Comparison of ENCODE assay signal across 10 cellular contexts in genomic region chr7:29866490-29866930, GRCh38.
DNase-seq lines count a peak whose midpoint lies in the region; ATAC-seq and TF ChIP-seq lines count a peak whose summit lies in the region.
"Had no signal": no experiment of that assay in that cellular context is flagged by ENCODE, and none has a peak within 500 bp of the region (broad histone marks: within the 10 kb centered on the region; RNA-seq: fewer than 3 reads in every experiment).

No MANE protein-coding gene starts in this region.

- no peak overlapping the region for H4K5ac ChIP-seq in H9 (ENCODE audit: insufficient read length, low read depth, low read length)

- H3K79me1 ChIP-seq in H9 (ENCODE audit: insufficient read depth, low read depth, low read length, poor library complexity, severe bottlenecking) = no peaks in the 10 kb centered on the region

- no peak overlapping the region for H2BK5ac ChIP-seq in H9 (ENCODE audit: insufficient read length, low read length)

- no peak for TF ChIP-seq CTCF in H9 (conservative IDR thresholded peaks at IDR 0.05)
- no peak for TF ChIP-seq CTCF in esophagus squamous epithelium (IDR thresholded peaks at IDR 0.05)
- TF ChIP-seq CTCF in GM10266 (IDR thresholded peaks at IDR 0.05; ENCODE audit: control insufficient read depth, insufficient read depth, low read depth, missing control alignments) = no peak

- no peak overlapping the region for H4K8ac ChIP-seq in H9 (replicated peaks; ENCODE audit: insufficient read length, low read depth, low read length)

- H3K56ac ChIP-seq in H9 (ENCODE audit: insufficient read length, low read depth, low read length) = no peak overlapping the region

- peak overlapping the region in 2 of 3 experiments; percentile 50 to 96; a peak in 3 of 7 replicates for H3K27ac Mint-ChIP-seq in H9
- H3K27ac Mint-ChIP-seq: activated CD4-positive, alpha-beta memory T cell treated with anti-CD3 and anti-CD28 coated beads, Interleukin-2, amount 10 ng/mL, durations not matched to agents 7 days and 5 days had no signal

- H3K23ac ChIP-seq in H9 (ENCODE audit: insufficient read length, low read depth, low read length) = no peak overlapping the region

- H3K18ac ChIP-seq in H9 (ENCODE audit: insufficient read length, low read depth, low read length) = no peak overlapping the region

- no peaks in the 10 kb centered on the region for H3K4me1 ChIP-seq in H9 (ENCODE audit: insufficient read depth, low read length)
- H3K4me1 ChIP-seq in skeletal muscle tissue (ENCODE audit: control insufficient read depth in 3 of 3, insufficient read depth in 3 of 3, low read length in 3 of 3) = peaks cover 24 to 46% (median 39%) of the 10 kb centered on the region in 3 donors
- H3K4me1 ChIP-seq in esophagus squamous epithelium = peaks cover 0 to 18% (median 0%) of the 10 kb centered on the region in 3 donors

- H3K27me3 ChIP-seq in H9 (ENCODE audit: insufficient read depth, low read length) (no peaks in the 10 kb centered on the region), skeletal muscle tissue (ENCODE audit: control insufficient read depth in 3 of 3, insufficient read depth in 3 of 3, low read length in 3 of 3) (no peaks in the 10 kb centered on the region), esophagus squamous epithelium (no peaks in the 10 kb centered on the region)

- H4K20me1 ChIP-seq in H9 (ENCODE audit: control insufficient read depth, insufficient read depth, insufficient read length) = no peaks in the 10 kb centered on the region

- H3K9me3 ChIP-seq in H9 (ENCODE audit: control insufficient read depth, low read depth, low read length) = no peaks in the 10 kb centered on the region
- no peaks in the 10 kb centered on the region for H3K9me3 ChIP-seq in skeletal muscle tissue (ENCODE audit: control insufficient read depth in 3 of 3, low read length in 3 of 3)
- H3K9me3 ChIP-seq in esophagus squamous epithelium = no peaks in the 10 kb centered on the region

- H2BK12ac ChIP-seq in H9 (ENCODE audit: insufficient read length, low read depth, low read length) = no peak overlapping the region

- H3K27ac ChIP-seq in H9 (ENCODE audit: insufficient read length, low read depth, low read length) (no peak overlapping the region), skeletal muscle tissue (ENCODE audit: low read depth, low read length) (peak overlapping the region; percentile 81), esophagus squamous epithelium (no peak overlapping the region)

- no peak overlapping the region for H3K14ac ChIP-seq in H9 (ENCODE audit: insufficient read depth, low read length)

- no peak overlapping the region for H2BK20ac ChIP-seq in H9 (ENCODE audit: low read depth, low read length, poor library complexity, severe bottlenecking)

- H4K91ac ChIP-seq in H9 (ENCODE audit: insufficient read length, low read depth, low read length) = no peak overlapping the region

- no peak overlapping the region for H3K9ac ChIP-seq in H9 (ENCODE audit: extremely low read depth, insufficient read length, low read length)
- H3K9ac ChIP-seq in skeletal muscle tissue (ENCODE audit: low read depth in 1 of 3, low read length in 3 of 3) = peak overlapping the region; percentile 60 to 78 (median 68)

- peak overlapping the region; percentile 39 to 62 (median 59) for H3K4me3 ChIP-seq in skeletal muscle tissue (ENCODE audit: low read length in 3 of 3)
- no peak overlapping the region for H3K4me3 ChIP-seq in esophagus squamous epithelium

- no peak for TF ChIP-seq POLR2A in esophagus squamous epithelium (IDR thresholded peaks at IDR 0.05)

- no peaks in the 10 kb centered on the region for H3K27me3 Mint-ChIP-seq in H9 (ENCODE audit: low read depth)

- DNase-seq in H9 (no peak), UCSD-AML1 (lab: John Stamatoyannopoulos, UW; ENCODE audit: unreplicated experiment) (peak; percentile 55), head of caudate nucleus (peak in 29 of 42 donors; percentile 22 to 72 (median 46)), AG08396 (ENCODE audit: low spot score) (no peak), esophagus squamous epithelium (lab: John Stamatoyannopoulos, UW) (no peak), GM10266 (ENCODE audit: extremely low spot score) (no peak)
- DNase-seq: activated CD4-positive, alpha-beta memory T cell treated with anti-CD3 and anti-CD28 coated beads, Interleukin-2, amount 10 ng/mL, durations not matched to agents 7 days and 5 days; cerebellar nuclear complex had no signal

- ATAC-seq in GM19397 (IDR thresholded peaks at IDR 0.05; ENCODE audit: unreplicated experiment) = no peak

- no peak overlapping the region for H3T11ph ChIP-seq in H9 (ENCODE audit: low read length)

- no peak overlapping the region for H3K4me3 Mint-ChIP-seq in H9
- H3K4me3 Mint-ChIP-seq: activated CD4-positive, alpha-beta memory T cell treated with anti-CD3 and anti-CD28 coated beads, Interleukin-2, amount 10 ng/mL, durations not matched to agents 7 days and 5 days had no signal

- no peaks in the 10 kb centered on the region for H3K23me2 ChIP-seq in H9 (ENCODE audit: insufficient read length, low read depth, low read length, poor library complexity, severe bottlenecking)

- WGBS in H9 (ENCODE audit: extremely low coverage, insufficient read length, low lambda C conversion rate) = no CpG with 5 or more reads among the region's 3 CpGs
- WGBS in esophagus squamous epithelium, 2 donors = 31 to 77% methylated on average over 3 of the region's 3 CpGs

- peaks cover 0 to 2% of the 10 kb centered on the region in 2 experiments; a peak in 1 of 4 replicates for H3K4me1 Mint-ChIP-seq in H9
- H3K4me1 Mint-ChIP-seq: activated CD4-positive, alpha-beta memory T cell treated with anti-CD3 and anti-CD28 coated beads, Interleukin-2, amount 10 ng/mL, durations not matched to agents 7 days and 5 days had no signal

- H3K9me3 Mint-ChIP-seq in H9 = no peaks in the 10 kb centered on the region
- H3K9me3 Mint-ChIP-seq: activated CD4-positive, alpha-beta memory T cell treated with anti-CD3 and anti-CD28 coated beads, Interleukin-2, amount 10 ng/mL, durations not matched to agents 7 days and 5 days had no signal

- H3K4ac ChIP-seq in H9 (ENCODE audit: low read depth, low read length) = no peak overlapping the region

- no peak overlapping the region for H2BK120ac ChIP-seq in H9 (ENCODE audit: low read depth, low read length, poor library complexity, severe bottlenecking)

- no peak overlapping the region for H3K4me2 ChIP-seq in H9 (ENCODE audit: insufficient read depth, insufficient read length, low read length)

- H2AFZ ChIP-seq in H9 (ENCODE audit: low read length) = no peak overlapping the region

- H3K36me3 Mint-ChIP-seq in H9 (ENCODE audit: insufficient read depth in 1 of 3, low read depth in 3 of 3) = no peaks in the 10 kb centered on the region

- H3K36me3 ChIP-seq in skeletal muscle tissue (ENCODE audit: control insufficient read depth in 3 of 3, insufficient read depth in 3 of 3, low read length in 3 of 3) (no peaks in the 10 kb centered on the region), esophagus squamous epithelium (no peaks in the 10 kb centered on the region)

- no peak overlapping the region for H2BK15ac ChIP-seq in H9 (ENCODE audit: low read depth, low read length)

- no peaks in the 10 kb centered on the region for H3K79me2 ChIP-seq in H9 (ENCODE audit: insufficient read depth, low read length)

- H2AK5ac ChIP-seq in H9 (ENCODE audit: insufficient read length, low read length) = no peak overlapping the region

- intact Hi-C loops in head of caudate nucleus (cut with DNase I) (no loop called here), esophagus squamous epithelium (cut with DNase I) (no loop called here)

Comparison
In these comparisons a context has a peak if more than half of its experiments do, and no peak if none do; other contexts are left out.
1. DNase-seq: peak in UCSD-AML1 (single experiment) and head of caudate nucleus (29 of 42); none in H9 (single experiment), AG08396 (single experiment), esophagus squamous epithelium (single experiment) and GM10266 (single experiment).
2. H3K4me3 ChIP-seq: peak in skeletal muscle tissue (3 of 3); none in esophagus squamous epithelium (0 of 4).